In the genomic region with DNA sequence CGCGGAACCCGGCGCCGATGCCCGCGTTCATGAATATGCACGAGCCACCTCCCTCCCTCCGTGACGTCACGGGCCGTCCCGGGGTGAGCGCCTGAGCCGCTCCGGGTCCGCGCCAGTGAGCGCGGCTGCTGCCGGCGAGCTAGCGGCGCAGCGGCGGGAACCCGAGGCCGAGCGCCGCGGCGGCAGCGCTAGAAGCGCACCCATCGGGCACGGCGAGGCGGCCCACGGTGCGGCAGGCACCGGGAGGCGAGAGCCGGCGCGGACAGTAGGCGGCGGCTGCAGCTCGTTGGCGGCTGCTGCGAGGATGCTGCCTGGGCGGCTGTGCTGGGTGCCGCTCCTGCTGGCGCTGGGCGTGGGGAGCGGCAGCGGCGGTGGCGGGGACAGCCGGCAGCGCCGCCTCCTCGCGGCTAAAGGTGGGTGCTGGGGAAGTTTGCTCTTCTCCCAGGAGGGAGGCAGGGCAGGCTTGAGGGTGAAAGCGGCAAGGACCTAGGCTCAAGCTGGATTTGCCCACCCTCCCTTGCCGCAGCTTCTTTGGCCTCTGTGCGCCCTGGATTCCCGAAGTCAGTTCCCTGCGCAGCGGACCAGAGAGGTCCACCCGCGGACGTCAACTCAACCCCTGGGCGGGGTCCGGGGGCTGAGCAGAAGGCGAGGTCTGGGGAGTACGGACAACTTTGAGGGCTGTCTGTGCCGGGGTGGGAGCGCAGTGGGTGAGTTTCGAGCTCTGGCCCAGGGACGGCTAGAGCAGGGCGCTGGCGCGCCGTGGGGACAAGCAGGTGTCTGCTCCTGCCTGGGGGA, we compare ENCODE assay signal across 7 cellular contexts. TPM values are rescaled to one million over a fixed set of nuclear protein-coding genes. Genes with fewer than 3 reads are reported as not detected.
DNase-seq lines count a peak whose midpoint lies in the region; ATAC-seq, FAIRE-seq and TF ChIP-seq lines count a peak whose summit lies in the region.

CLSTN2 (plus strand) TSS at position 115 of the 795 bp plus-strand sequence.

- H2AFZ ChIP-seq in keratinocyte (ENCODE audit: control insufficient read depth, low read length), result peak within 1 kb of the TSS; percentile 62

- FAIRE-seq in bronchial epithelial cell (lab: Jason Lieb, UNC), result no peak
- no peak for FAIRE-seq in keratinocyte (lab: Jason Lieb, UNC)

- no peaks in the 10 kb centered on the region for H3K9me3 ChIP-seq in keratinocyte (ENCODE audit: control insufficient read depth, low read depth, low read length)
- no peaks in the 10 kb centered on the region for H3K9me3 ChIP-seq in spleen

- no peaks in the 10 kb centered on the region for H3K9me1 ChIP-seq in keratinocyte (ENCODE audit: control insufficient read depth, extremely low read depth, insufficient read depth, low read length)

- H3K36me3 ChIP-seq in GM06990 (ENCODE audit: control insufficient read depth, insufficient read depth, low read length) (no peaks in the 10 kb centered on the region), bronchial epithelial cell (ENCODE audit: control insufficient read depth, insufficient read depth, low read length) (no peaks in the 10 kb centered on the region), keratinocyte (ENCODE audit: control insufficient read depth in 2 of 2, extremely low read depth in 1 of 2, insufficient read depth in 2 of 2, low read length in 2 of 2) (no peaks in the 10 kb centered on the region), spleen (no peaks in the 10 kb centered on the region)

- peak within 1 kb of the TSS; percentile 80 for H3K4me2 ChIP-seq in keratinocyte (ENCODE audit: control insufficient read depth, extremely low read depth, insufficient read depth, low read depth, low read length)

- intact Hi-C loops in spleen (cut with DNase I; ENCODE audit: low total_unique reads), result loop anchor here (10.0 kb wide), 1 partner anchor 930 kb away; no protein-coding TSS in a partner anchor

- TF ChIP-seq POLR2A in spleen (IDR thresholded peaks at IDR 0.05), result no peak

- peak; percentile 65 for ATAC-seq in HG02759 (IDR thresholded peaks at IDR 0.05; ENCODE audit: unreplicated experiment)
- no peak for ATAC-seq in HG02623 (IDR thresholded peaks at IDR 0.05; ENCODE audit: unreplicated experiment)

- H3K27me3 ChIP-seq in GM06990 (replicated peaks; ENCODE audit: control insufficient read depth, insufficient read depth, low read length) (peaks cover 4% of the 10 kb centered on the region), bronchial epithelial cell (ENCODE audit: control insufficient read depth, insufficient read depth, low read length) (peaks cover 10% of the 10 kb centered on the region), keratinocyte (ENCODE audit: control insufficient read depth, extremely low read depth, insufficient read depth, low read length) (peaks cover 26% of the 10 kb centered on the region), spleen (replicated peaks in 1 of 7) (peaks cover 0 to 73% (median 49%) of the 10 kb centered on the region in 7 donors)

- dilution Hi-C loops in keratinocyte (cut with MboI; ENCODE audit: extremely low pct_ligation_motif_present, low sequenced_read_pairs), result no loop called here

- 1 to 2% (median 1%) methylated on average over 51 to 84 of the region's 84 CpGs for WGBS in spleen, 5 donors

- H3K4me1 ChIP-seq in keratinocyte (ENCODE audit: control insufficient read depth, extremely low read depth, insufficient read depth, low read length) (no peaks in the 10 kb centered on the region), spleen (peaks cover 7 to 25% (median 22%) of the 10 kb centered on the region in 6 donors)

- TF ChIP-seq CTCF in GM06990 (IDR thresholded peaks at IDR 0.05; ENCODE audit: insufficient read depth, low read length, poor library complexity, severe bottlenecking), result no peak
- no peak for TF ChIP-seq CTCF in bronchial epithelial cell (IDR thresholded peaks at IDR 0.05; ENCODE audit: insufficient read depth, low read length, severe bottlenecking)
- TF ChIP-seq CTCF in keratinocyte (optimal IDR thresholded peaks at IDR 0.05 in 1 of 3, IDR thresholded peaks at IDR 0.05 in 1 of 3, conservative IDR thresholded peaks at IDR 0.05 in 1 of 3; ENCODE audit: extremely low read depth in 1 of 3, insufficient read depth in 2 of 3, low read length in 3 of 3), result peak in 2 of 3 experiments; percentile 14 to 37
- TF ChIP-seq CTCF in spleen (IDR thresholded peaks at IDR 0.05 in 8 of 11, conservative IDR thresholded peaks at IDR 0.05 in 3 of 11), result no peak

- H3K79me2 ChIP-seq in keratinocyte (ENCODE audit: control insufficient read depth, insufficient read depth, low read length), result no peaks in the 10 kb centered on the region

- H3K27ac ChIP-seq in keratinocyte (ENCODE audit: control insufficient read depth, insufficient read depth, low read length) (no peak within 1 kb of the TSS), spleen (no peak within 1 kb of the TSS)

- H4K20me1 ChIP-seq in keratinocyte (ENCODE audit: control insufficient read depth, extremely low read depth, insufficient read depth, low read length), result no peaks in the 10 kb centered on the region

- DNase-seq in GM06990 (ENCODE audit: extremely low read depth, insufficient read length) (peak; percentile 39), NCI-H510A treated with DMSO at 0.1 percent for 48 hours (lab: John Stamatoyannopoulos, UW) (peak; percentile 53), bronchial epithelial cell (ENCODE audit: low read depth) (peak; percentile 20), keratinocyte (ENCODE audit: low read depth, low spot score) (no peak), spleen (no peak)

- H3K4me3 ChIP-seq in GM06990 (replicated peaks; ENCODE audit: low read depth, low read length) (peak within 1 kb of the TSS; percentile 37), bronchial epithelial cell (ENCODE audit: low read depth, low read length) (peak within 1 kb of the TSS; percentile 22), keratinocyte (ENCODE audit: control insufficient read depth in 2 of 3, extremely low read depth in 1 of 3, insufficient read depth in 2 of 3, low read depth in 1 of 3, low read length in 3 of 3) (peak within 1 kb of the TSS; percentile 47 to 59 (median 57)), spleen (peak within 1 kb of the TSS; percentile 9 to 65 (median 30))

- H3K9ac ChIP-seq in keratinocyte (ENCODE audit: control insufficient read depth, extremely low read depth, insufficient read depth, low read length), result no peak within 1 kb of the TSS

RNA-seq across cellular contexts. Expression of gene CLSTN2, which starts in this region (rescaled TPM):
- under 0.01 and 0.26 TPM in 2 replicates for total RNA-seq in bronchial epithelial cell
- polyA plus RNA-seq in keratinocyte, result 0.09 to 0.17 TPM (median 0.10 TPM) in 3 replicates
- polyA plus RNA-seq in keratinocyte (2011; ENCODE audit: low read depth), result 0.09 TPM
- 0.05 and 0.17 TPM in 2 replicates for polyA plus RNA-seq in keratinocyte (2011; cell fraction: cytosol; rRNA removed)
- 0.37 TPM in 2 replicates for polyA plus RNA-seq in keratinocyte (2011; cell fraction: nucleus; rRNA removed)
- 0.07 and 0.13 TPM in 2 replicates for polyA plus RNA-seq in keratinocyte (2012; ENCODE audit: low replicate concordance)
- polyA minus RNA-seq in keratinocyte, result 0.07 to 1.1 TPM (median 0.32 TPM) in 3 replicates
- 0.19 TPM for polyA minus RNA-seq in keratinocyte (2011; cell fraction: cytosol; rRNA and poly(A)+ RNA removed)
- 0.42 and 0.78 TPM in 2 replicates for polyA minus RNA-seq in keratinocyte (2011; cell fraction: nucleus; rRNA and poly(A)+ RNA removed)
- total RNA-seq in spleen, result under 1 TPM; 0.06 to 0.22 (median 0.13) TPM
- under 1 TPM in 2 of 3 donors, not detected in 1; 0.02 to 0.13 TPM for polyA plus RNA-seq in spleen

Comparison
In these comparisons a context has a peak if more than half of its experiments do, and no peak if none do; other contexts are left out.
1. Peak in DNase-seq and H3K4me3 ChIP-seq in bronchial epithelial cell; RNA of the gene not detected or under 1 TPM.
2. DNase-seq: peak in GM06990 (single experiment) and NCI-H510A treated with DMSO at 0.1 percent for 48 hours (single experiment); none in keratinocyte (single experiment) and spleen (single experiment).
3. CTCF ChIP-seq: peak in keratinocyte (2 of 3); none in GM06990 (single experiment), bronchial epithelial cell (single experiment) and spleen (0 of 11).
4. Peak in every context shown above with its lines, with median percentiles within 50 percentile points of each other: H3K4me3 ChIP-seq.